Comparison of ENCODE assay signal across 20 cellular contexts in genomic region chr9:132582786-132583583, GRCh38. TPM values are rescaled to one million over a fixed set of nuclear protein-coding genes. Genes with fewer than 3 reads are reported as not detected.
DNase-seq lines count a peak whose midpoint lies in the region; TF ChIP-seq lines count a peak whose summit lies in the region.
"Had no signal": no experiment of that assay in that cellular context is flagged by ENCODE, and none has a peak within 500 bp of the region (broad histone marks: within the 10 kb centered on the region; RNA-seq: fewer than 3 reads in every experiment).

No MANE protein-coding gene starts in this region.

- peaks cover 10% of the 10 kb centered on the region for H3K4me1 Mint-ChIP-seq in activated naive CD4-positive, alpha-beta T cell treated with anti-CD3 and anti-CD28 coated beads, Interleukin-2, amount 10 ng/mL, durations not matched to agents 7 days and 5 days
- peaks cover 7 to 16% (median 13%) of the 10 kb centered on the region in 3 donors for H3K4me1 Mint-ChIP-seq in IgD-negative memory B cell
- H3K4me1 Mint-ChIP-seq in endothelial cell (ENCODE audit: unreplicated experiment): peaks cover 47% of the 10 kb centered on the region
- peaks cover 9% of the 10 kb centered on the region for H3K4me1 Mint-ChIP-seq in activated CD4-positive, alpha-beta memory T cell treated with anti-CD3 and anti-CD28 coated beads, Interleukin-2, amount 10 ng/mL, durations not matched to agents 7 days and 5 days

- H3K36me3 Mint-ChIP-seq in activated naive CD4-positive, alpha-beta T cell treated with anti-CD3 and anti-CD28 coated beads, Interleukin-2, amount 10 ng/mL, durations not matched to agents 7 days and 5 days: no peaks in the 10 kb centered on the region
- H3K36me3 Mint-ChIP-seq in IgD-negative memory B cell (peaks cover 1% of the 10 kb centered on the region), endothelial cell (ENCODE audit: low read depth, unreplicated experiment) (peaks cover 5% of the 10 kb centered on the region)
- H3K36me3 Mint-ChIP-seq in activated CD4-positive, alpha-beta memory T cell treated with anti-CD3 and anti-CD28 coated beads, Interleukin-2, amount 10 ng/mL, durations not matched to agents 7 days and 5 days (ENCODE audit: low read depth): no peaks in the 10 kb centered on the region
- H3K36me3 Mint-ChIP-seq: CD8-positive, alpha-beta T cell had no signal

- no peaks in the 10 kb centered on the region for H3K4me1 ChIP-seq in SJCRH30
- H3K4me1 ChIP-seq: HAP-1 had no signal

- H3K27me3 ChIP-seq in SJCRH30: no peaks in the 10 kb centered on the region

- H3K9me3 Mint-ChIP-seq in activated naive CD4-positive, alpha-beta T cell treated with anti-CD3 and anti-CD28 coated beads, Interleukin-2, amount 10 ng/mL, durations not matched to agents 7 days and 5 days: no peaks in the 10 kb centered on the region
- H3K9me3 Mint-ChIP-seq in IgD-negative memory B cell (peaks cover 0 to 9% (median 0%) of the 10 kb centered on the region in 3 donors), endothelial cell (ENCODE audit: unreplicated experiment) (no peaks in the 10 kb centered on the region)
- H3K9me3 Mint-ChIP-seq in activated CD4-positive, alpha-beta memory T cell treated with anti-CD3 and anti-CD28 coated beads, Interleukin-2, amount 10 ng/mL, durations not matched to agents 7 days and 5 days: no peaks in the 10 kb centered on the region
- H3K9me3 Mint-ChIP-seq: CD8-positive, alpha-beta T cell had no signal

- TF ChIP-seq CTCF in endothelial cell (IDR thresholded peaks at IDR 0.05; ENCODE audit: unreplicated experiment): no peak

- H3K4me3 Mint-ChIP-seq in activated naive CD4-positive, alpha-beta T cell treated with anti-CD3 and anti-CD28 coated beads, Interleukin-2, amount 10 ng/mL, durations not matched to agents 7 days and 5 days: no peak overlapping the region
- H3K4me3 Mint-ChIP-seq in IgD-negative memory B cell (peak overlapping the region in 3 of 4 donors; percentile 23 to 74 (median 65)), endothelial cell (ENCODE audit: unreplicated experiment) (peak overlapping the region; percentile 71)
- H3K4me3 Mint-ChIP-seq in activated CD4-positive, alpha-beta memory T cell treated with anti-CD3 and anti-CD28 coated beads, Interleukin-2, amount 10 ng/mL, durations not matched to agents 7 days and 5 days: no peak overlapping the region
- H3K4me3 Mint-ChIP-seq: CD8-positive, alpha-beta T cell had no signal

- H3K4me3 ChIP-seq in SJCRH30: no peak overlapping the region
- H3K4me3 ChIP-seq: A549, HAP-1, MG63 had no signal

- no peak for DNase-seq in activated naive CD4-positive, alpha-beta T cell treated with anti-CD3 and anti-CD28 coated beads, Interleukin-2, amount 10 ng/mL, durations not matched to agents 7 days and 5 days
- no peak for DNase-seq in activated naive CD4-positive, alpha-beta T cell treated with Interleukin-2 at 50 U/mL for 16 hours
- DNase-seq in endothelial cell (ENCODE audit: low spot score) (no peak), retina (peak; percentile 51), hepatic stellate cell (ENCODE audit: low spot score) (no peak), SJCRH30 (no peak)
- no peak for DNase-seq in activated CD4-positive, alpha-beta memory T cell treated with anti-CD3 and anti-CD28 coated beads, Interleukin-2, amount 10 ng/mL, durations not matched to agents 7 days and 5 days
- DNase-seq: EL, MG63, NCI-H1092, NCI-H1436 treated with DMSO at 0.1 percent for 48 hours, NCI-H446 had no signal

- peaks cover 100% of the 10 kb centered on the region for H3K27me3 Mint-ChIP-seq in activated naive CD4-positive, alpha-beta T cell treated with anti-CD3 and anti-CD28 coated beads, Interleukin-2, amount 10 ng/mL, durations not matched to agents 7 days and 5 days
- H3K27me3 Mint-ChIP-seq in IgD-negative memory B cell (peaks cover 51% of the 10 kb centered on the region), endothelial cell (ENCODE audit: unreplicated experiment) (peaks cover 19% of the 10 kb centered on the region)
- peaks cover 84% of the 10 kb centered on the region for H3K27me3 Mint-ChIP-seq in activated CD4-positive, alpha-beta memory T cell treated with anti-CD3 and anti-CD28 coated beads, Interleukin-2, amount 10 ng/mL, durations not matched to agents 7 days and 5 days

- H3K9me3 ChIP-seq in SJCRH30 (replicated peaks): no peaks in the 10 kb centered on the region
- H3K9me3 ChIP-seq: A549, HAP-1, MG63 had no signal

- no peaks in the 10 kb centered on the region for H3K36me3 ChIP-seq in SJCRH30
- H3K36me3 ChIP-seq: BLaER1 treated with 17β-estradiol and CSF1 and Interleukin-3, amounts not matched to agents 10 nM and 100 nM; HAP-1; MG63 had no signal

- POLR2A ChIA-PET in activated CD4-positive, alpha-beta memory T cell treated with anti-CD3 and anti-CD28 coated beads, Interleukin-2, amount 10 ng/mL, durations not matched to agents 7 days and 5 days (lab: Charles Lee): no interaction called here

- CTCF ChIA-PET in activated naive CD4-positive, alpha-beta T cell treated with anti-CD3 and anti-CD28 coated beads, Interleukin-2, amount 10 ng/mL, durations not matched to agents 7 days and 5 days (lab: Charles Lee): no interaction called here
- CTCF ChIA-PET in activated CD4-positive, alpha-beta memory T cell treated with anti-CD3 and anti-CD28 coated beads, Interleukin-2, amount 10 ng/mL, durations not matched to agents 7 days and 5 days (lab: Charles Lee): no interaction called here

- H3K27ac Mint-ChIP-seq in activated naive CD4-positive, alpha-beta T cell treated with anti-CD3 and anti-CD28 coated beads, Interleukin-2, amount 10 ng/mL, durations not matched to agents 7 days and 5 days: peak overlapping the region; percentile 24
- peak overlapping the region; percentile 71 to 97 (median 80) for H3K27ac Mint-ChIP-seq in IgD-negative memory B cell
- peak overlapping the region; percentile 72 for H3K27ac Mint-ChIP-seq in endothelial cell (ENCODE audit: unreplicated experiment)
- H3K27ac Mint-ChIP-seq in activated CD4-positive, alpha-beta memory T cell treated with anti-CD3 and anti-CD28 coated beads, Interleukin-2, amount 10 ng/mL, durations not matched to agents 7 days and 5 days: no peak overlapping the region
- H3K27ac Mint-ChIP-seq: CD8-positive, alpha-beta T cell had no signal

- H3K27ac ChIP-seq in SJCRH30: no peak overlapping the region
- H3K27ac ChIP-seq: A549; BLaER1 treated with 17β-estradiol and CSF1 and Interleukin-3, amounts not matched to agents 10 nM and 100 nM; HL-60 had no signal

RNA-seq across cellular contexts. Expression of gene BARHL1, which starts 0.6 kb away (rescaled TPM):
- polyA plus RNA-seq in IgD-negative memory B cell: not detected
- 2.4 TPM for total RNA-seq in endothelial cell (ENCODE audit: unreplicated experiment)
- not detected in 2 replicates for total RNA-seq in SJCRH30 (2014; rRNA removed; shearing (Covaris generic))
- not detected for total RNA-seq in activated CD4-positive, alpha-beta memory T cell treated with anti-CD3 and anti-CD28 coated beads, Interleukin-2, amount 10 ng/mL, durations not matched to agents 7 days and 5 days
- total RNA-seq: Calu3; CD8-positive, alpha-beta T cell; HT1080 had no signal
- polyA plus RNA-seq: A549 had no signal

Comparison
In these comparisons a context has a peak if more than half of its experiments do, and no peak if none do; other contexts are left out.
1. H3K4me3 Mint-ChIP-seq: peak in IgD-negative memory B cell (3 of 4) and endothelial cell (single experiment); none in activated naive CD4-positive, alpha-beta T cell treated with anti-CD3 and anti-CD28 coated beads, Interleukin-2, amount 10 ng/mL, durations not matched to agents 7 days and 5 days (single experiment) and activated CD4-positive, alpha-beta memory T cell treated with anti-CD3 and anti-CD28 coated beads, Interleukin-2, amount 10 ng/mL, durations not matched to agents 7 days and 5 days (single experiment).